Comparison of ENCODE assay signal across 10 cellular contexts in genomic region chr12:124380793-124381453, GRCh38.
DNase-seq lines count a peak whose midpoint lies in the region; ATAC-seq and TF ChIP-seq lines count a peak whose summit lies in the region.
"Had no signal": no experiment of that assay in that cellular context is flagged by ENCODE, and none has a peak within 500 bp of the region (broad histone marks: within the 10 kb centered on the region; RNA-seq: fewer than 3 reads in every experiment).

No MANE protein-coding gene starts in this region.

- peak overlapping the region; percentile 37 for H2AK5ac ChIP-seq in mesenchymal stem cell (ENCODE audit: low read length, severe bottlenecking)

- no peaks in the 10 kb centered on the region for H3K27me3 Mint-ChIP-seq in activated CD4-positive, alpha-beta T cell treated with anti-CD3 and anti-CD28 coated beads, Interleukin-2, amount 10 ng/mL, durations not matched to agents 24 days and 14 days

- intact Hi-C loops in body of pancreas (cut with DNase I): no loop called here
- intact Hi-C loops in activated CD4-positive, alpha-beta T cell treated with anti-CD3 and anti-CD28 coated beads, Interleukin-2, amount 10 ng/mL, durations not matched to agents 24 days and 14 days (cut with micrococcal nuclease): no loop called here

- WGBS in body of pancreas, 2 donors: 43 to 60% methylated on average over 8 of the region's 8 CpGs
- WGBS in mesenchymal stem cell: 63% methylated on average over 8 of the region's 8 CpGs

- H3K9me3 ChIP-seq in body of pancreas (no peaks in the 10 kb centered on the region), mesenchymal stem cell (ENCODE audit: control insufficient read depth, low read length) (no peaks in the 10 kb centered on the region), thoracic aorta (no peaks in the 10 kb centered on the region)

- peak overlapping the region; percentile 11 for H2BK120ac ChIP-seq in mesenchymal stem cell (ENCODE audit: low read depth, low read length)

- peak overlapping the region in 1 of 2 experiments; percentile 46 for H3K23ac ChIP-seq in mesenchymal stem cell (ENCODE audit: low read length in 2 of 2)

- H3K4me2 ChIP-seq in mesenchymal stem cell (ENCODE audit: low read length, poor library complexity, severe bottlenecking): no peak overlapping the region

- no peak overlapping the region for H2BK5ac ChIP-seq in mesenchymal stem cell (ENCODE audit: low read depth, low read length, poor library complexity, severe bottlenecking)

- H3K14ac ChIP-seq in mesenchymal stem cell (ENCODE audit: low read length in 2 of 2): no peak overlapping the region

- DNase-seq in DMS 273 (lab: John Stamatoyannopoulos, UW; ENCODE audit: unreplicated experiment): peak; percentile 52
- DNase-seq in DMS 273 treated with DMSO at 0.1 percent for 48 hours (lab: John Stamatoyannopoulos, UW): no peak
- no peak for DNase-seq in body of pancreas
- no peak for DNase-seq in mesenchymal stem cell
- no peak for DNase-seq in thoracic aorta (ENCODE audit: low spot score)
- no peak for DNase-seq in activated CD4-positive, alpha-beta T cell treated with anti-CD3 and anti-CD28 coated beads, Interleukin-2, amount 10 ng/mL, durations not matched to agents 24 days and 14 days
- DNase-seq in activated gamma-delta T cell (lab: John Stamatoyannopoulos, UW): no peak
- DNase-seq: stimulated activated CD4-positive, alpha-beta T cell treated with anti-CD3 and anti-CD28 coated beads, Interleukin-15, amount 100 ng/mL, for 24 hours; WERI-Rb-1 had no signal

- H4K91ac ChIP-seq in mesenchymal stem cell (ENCODE audit: low read length): no peak overlapping the region

- TF ChIP-seq POLR2A in body of pancreas (IDR thresholded peaks at IDR 0.05): no peak

- H3K4me1 ChIP-seq in body of pancreas: peaks cover 29% of the 10 kb centered on the region
- H3K4me1 ChIP-seq in mesenchymal stem cell (ENCODE audit: control insufficient read depth, insufficient read depth, low read depth, low read length): peaks cover 81% of the 10 kb centered on the region
- H3K4me1 ChIP-seq in thoracic aorta (ENCODE audit: control insufficient read depth in 1 of 2, low read depth in 2 of 2): peaks cover 32 to 51% of the 10 kb centered on the region in 2 donors

- H4K8ac ChIP-seq in mesenchymal stem cell (ENCODE audit: low read length): peak overlapping the region; percentile 16

- H3K4me3 ChIP-seq in body of pancreas (no peak overlapping the region), mesenchymal stem cell (ENCODE audit: insufficient read depth in 1 of 2, low read depth in 1 of 2, low read length in 2 of 2) (no peak overlapping the region), thoracic aorta (no peak overlapping the region)

- no peaks in the 10 kb centered on the region for H3K9me3 Mint-ChIP-seq in activated CD4-positive, alpha-beta T cell treated with anti-CD3 and anti-CD28 coated beads, Interleukin-2, amount 10 ng/mL, durations not matched to agents 24 days and 14 days

- peak overlapping the region; percentile 56 for H2BK15ac ChIP-seq in mesenchymal stem cell (ENCODE audit: low read depth, poor library complexity, severe bottlenecking)

- H3K18ac ChIP-seq in mesenchymal stem cell (ENCODE audit: low read depth in 1 of 2, low read length in 2 of 2): peak overlapping the region; percentile 46 to 54

- H3K36me3 ChIP-seq in body of pancreas (replicated peaks in 1 of 2; ENCODE audit: insufficient read depth in 1 of 2, low read depth in 2 of 2) (peaks cover 7 to 23% of the 10 kb centered on the region in 2 donors), mesenchymal stem cell (ENCODE audit: control insufficient read depth in 1 of 2, insufficient read depth in 2 of 2, low read depth in 1 of 2, low read length in 2 of 2) (peaks cover 70 to 90% of the 10 kb centered on the region in 2 experiments), thoracic aorta (peaks cover 48% of the 10 kb centered on the region)

- H2BK12ac ChIP-seq in mesenchymal stem cell (ENCODE audit: low read length in 2 of 2): peak overlapping the region; percentile 18 to 51

- no peak overlapping the region for H3K4me3 Mint-ChIP-seq in activated CD4-positive, alpha-beta T cell treated with anti-CD3 and anti-CD28 coated beads, Interleukin-2, amount 10 ng/mL, durations not matched to agents 24 days and 14 days

- H3K27me3 ChIP-seq in body of pancreas (no peaks in the 10 kb centered on the region), mesenchymal stem cell (ENCODE audit: control insufficient read depth in 1 of 2, insufficient read depth in 1 of 2, low read length in 2 of 2) (no peaks in the 10 kb centered on the region), thoracic aorta (replicated peaks; ENCODE audit: insufficient read depth) (no peaks in the 10 kb centered on the region)

- H3K27ac ChIP-seq in body of pancreas (peak overlapping the region; percentile 70 to 82 (median 72)), mesenchymal stem cell (ENCODE audit: low read length, poor library complexity, severe bottlenecking) (peak overlapping the region; percentile 78), thoracic aorta (peak overlapping the region; percentile 82 to 85)
- H3K27ac ChIP-seq: WERI-Rb-1 had no signal

- ATAC-seq in body of pancreas: no peak
- ATAC-seq in thoracic aorta (ENCODE audit: insufficient number of reproducible peaks, low FRiP score, low read depth): no peak
- no peak for ATAC-seq in HG03139 (IDR thresholded peaks at IDR 0.05; ENCODE audit: unreplicated experiment)

- no peaks in the 10 kb centered on the region for H3K4me1 Mint-ChIP-seq in activated CD4-positive, alpha-beta T cell treated with anti-CD3 and anti-CD28 coated beads, Interleukin-2, amount 10 ng/mL, durations not matched to agents 24 days and 14 days

- H3K9ac ChIP-seq in mesenchymal stem cell (ENCODE audit: low read length): peak overlapping the region; percentile 78

- TF ChIP-seq CTCF in body of pancreas (IDR thresholded peaks at IDR 0.05): no peak
- no peak for TF ChIP-seq CTCF in thoracic aorta (IDR thresholded peaks at IDR 0.05)

- H2AFZ ChIP-seq in mesenchymal stem cell (ENCODE audit: low read depth, low read length): no peak overlapping the region

- H3K27ac Mint-ChIP-seq in activated CD4-positive, alpha-beta T cell treated with anti-CD3 and anti-CD28 coated beads, Interleukin-2, amount 10 ng/mL, durations not matched to agents 24 days and 14 days: no peak overlapping the region

- peak overlapping the region; percentile 10 to 50 for H3K4ac ChIP-seq in mesenchymal stem cell (ENCODE audit: low read depth in 1 of 2, low read length in 2 of 2)

- H3K79me1 ChIP-seq in mesenchymal stem cell (replicated peaks; ENCODE audit: low read length, poor library complexity, severe bottlenecking): peaks cover 2% of the 10 kb centered on the region

- H3K36me3 Mint-ChIP-seq in activated CD4-positive, alpha-beta T cell treated with anti-CD3 and anti-CD28 coated beads, Interleukin-2, amount 10 ng/mL, durations not matched to agents 24 days and 14 days (ENCODE audit: low read depth): peaks cover 5% of the 10 kb centered on the region
